Comparison of ENCODE assay signal across 17 cellular contexts in the genomic region with DNA sequence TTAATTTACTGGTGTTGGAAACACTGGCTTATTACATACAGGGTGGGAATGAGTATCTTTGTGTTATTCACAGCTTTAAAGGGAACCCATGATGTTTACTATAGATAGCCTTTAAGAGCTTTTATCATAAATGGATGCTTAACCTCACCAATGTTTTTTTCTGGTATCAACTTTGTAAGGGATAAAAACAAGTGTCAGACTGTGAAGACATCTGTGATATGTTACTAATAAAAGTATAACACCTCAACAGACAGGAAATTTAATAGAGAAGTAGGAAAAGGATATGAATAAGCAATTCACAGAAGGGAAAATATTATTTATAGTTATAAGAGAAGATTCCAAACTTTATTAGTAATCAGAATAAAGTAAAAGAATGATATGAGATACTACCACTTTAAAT. TPM values are rescaled to one million over a fixed set of nuclear protein-coding genes. Genes with fewer than 3 reads are reported as not detected.
DNase-seq lines count a peak whose midpoint lies in the region; ATAC-seq and TF ChIP-seq lines count a peak whose summit lies in the region.
"Had no signal": no experiment of that assay in that cellular context is flagged by ENCODE, and none has a peak within 500 bp of the region (broad histone marks: within the 10 kb centered on the region; RNA-seq: fewer than 3 reads in every experiment).

No MANE protein-coding gene starts in this region.

- H2AFZ ChIP-seq in OCI-LY7 (ENCODE audit: low read length) = no peak overlapping the region

- POLR2A ChIA-PET in OCI-LY7 (lab: Charles Lee) = no interaction called here

- TF ChIP-seq CTCF in OCI-LY7 (conservative IDR thresholded peaks at IDR 0.05; ENCODE audit: low read length) (no peak), suprapubic skin (IDR thresholded peaks at IDR 0.05) (no peak), GM13976 (IDR thresholded peaks at IDR 0.05; ENCODE audit: borderline replicate concordance, control extremely low read depth, extremely low read depth, insufficient read depth, missing control alignments) (no peak), GM13977 (IDR thresholded peaks at IDR 0.05; ENCODE audit: extremely low read depth, insufficient read depth, missing control alignments) (no peak)

- peaks cover 37% of the 10 kb centered on the region for H3K4me1 Mint-ChIP-seq in activated naive CD4-positive, alpha-beta T cell treated with anti-CD3 and anti-CD28 coated beads for 36 hours (ENCODE audit: low read depth)
- peaks cover 10% of the 10 kb centered on the region for H3K4me1 Mint-ChIP-seq in activated naive CD4-positive, alpha-beta T cell treated with anti-CD3 and anti-CD28 coated beads, Interleukin-2, amount 10 ng/mL, durations not matched to agents 7 days and 5 days
- H3K4me1 Mint-ChIP-seq in effector memory CD8-positive, alpha-beta T cell (ENCODE audit: low read depth in 2 of 2) = peaks cover 8 to 24% of the 10 kb centered on the region in 2 donors
- H3K4me1 Mint-ChIP-seq in stimulated activated memory B cell treated with anti-CD40 and anti-IgM and Interleukin-4, amounts not matched to agents 10 μg/mL and 1 μg/mL and 100 μg/mL, for 72 hours = peaks cover 19% of the 10 kb centered on the region

- H3K79me2 ChIP-seq in OCI-LY7 (ENCODE audit: insufficient read depth, low read depth, low read length) = peaks cover 4% of the 10 kb centered on the region; the same call in 1 of the 2 replicates

- intact Hi-C loops in activated naive CD4-positive, alpha-beta T cell treated with anti-CD3 and anti-CD28 coated beads for 36 hours (cut with micrococcal nuclease) = no loop called here
- intact Hi-C loops in OCI-LY7 (cut with micrococcal nuclease; ENCODE audit: unreplicated experiment) = no loop called here

- H3K9me2 ChIP-seq in OCI-LY7 (ENCODE audit: insufficient read depth, low read length) = no peaks in the 10 kb centered on the region

- H3K9me3 ChIP-seq in OCI-LY7 (ENCODE audit: low read length) (peaks cover 4% of the 10 kb centered on the region; the same call in 1 of the 2 replicates), suprapubic skin (no peaks in the 10 kb centered on the region)

- H3K9me3 Mint-ChIP-seq in activated naive CD4-positive, alpha-beta T cell treated with anti-CD3 and anti-CD28 coated beads for 36 hours = no peaks in the 10 kb centered on the region
- H3K9me3 Mint-ChIP-seq in activated naive CD4-positive, alpha-beta T cell treated with anti-CD3 and anti-CD28 coated beads, Interleukin-2, amount 10 ng/mL, durations not matched to agents 7 days and 5 days = no peaks in the 10 kb centered on the region
- H3K9me3 Mint-ChIP-seq in effector memory CD8-positive, alpha-beta T cell = no peaks in the 10 kb centered on the region
- H3K9me3 Mint-ChIP-seq in stimulated activated memory B cell treated with anti-CD40 and anti-IgM and Interleukin-4, amounts not matched to agents 10 μg/mL and 1 μg/mL and 100 μg/mL, for 72 hours = no peaks in the 10 kb centered on the region

- no peaks in the 10 kb centered on the region for H3K27me3 ChIP-seq in suprapubic skin

- no TSS peak for BruUV-seq in OCI-LY7 (replicated peaks; lab: Mats Ljungman, UMichigan)

- TF ChIP-seq POLR2A in suprapubic skin (IDR thresholded peaks at IDR 0.05) = no peak

- ATAC-seq in effector memory CD8-positive, alpha-beta T cell (replicated peaks) = no peak
- ATAC-seq in stimulated activated memory B cell treated with anti-CD40 and anti-IgM and Interleukin-4, amounts not matched to agents 10 μg/mL and 1 μg/mL and 100 μg/mL, for 72 hours = no peak
- ATAC-seq: HepG2, PC-3 had no signal

- H3K36me3 Mint-ChIP-seq in activated naive CD4-positive, alpha-beta T cell treated with anti-CD3 and anti-CD28 coated beads for 36 hours (ENCODE audit: low read depth) = peaks cover 35% of the 10 kb centered on the region
- H3K36me3 Mint-ChIP-seq in activated naive CD4-positive, alpha-beta T cell treated with anti-CD3 and anti-CD28 coated beads, Interleukin-2, amount 10 ng/mL, durations not matched to agents 7 days and 5 days = peaks cover 52% of the 10 kb centered on the region
- peaks cover 62% of the 10 kb centered on the region for H3K36me3 Mint-ChIP-seq in effector memory CD8-positive, alpha-beta T cell (ENCODE audit: insufficient read depth)
- peaks cover 63% of the 10 kb centered on the region for H3K36me3 Mint-ChIP-seq in stimulated activated memory B cell treated with anti-CD40 and anti-IgM and Interleukin-4, amounts not matched to agents 10 μg/mL and 1 μg/mL and 100 μg/mL, for 72 hours

- DNase-seq in activated naive CD4-positive, alpha-beta T cell treated with anti-CD3 and anti-CD28 coated beads for 36 hours = no peak
- no peak for DNase-seq in activated naive CD4-positive, alpha-beta T cell treated with anti-CD3 and anti-CD28 coated beads, Interleukin-2, amount 10 ng/mL, durations not matched to agents 7 days and 5 days
- DNase-seq in OCI-LY7 (ENCODE audit: low spot score) (peak; percentile 12), suprapubic skin (ENCODE audit: low spot score in 2 of 2) (no peak), GM13976 (ENCODE audit: low spot score) (no peak), GM13977 (ENCODE audit: low spot score) (no peak)
- no peak for DNase-seq in effector memory CD8-positive, alpha-beta T cell
- DNase-seq: ACHN; NCI-H1092; NCI-H2107; NCI-H226; NCI-H526 treated with DMSO at 0.1 percent for 48 hours; NK-92 treated with Interleukin-12 subunit alpha and Interleukin-12 subunit beta, amount 100 ng/mL, for 24 hours; PC-3 had no signal

- no peak for TF ChIP-seq EP300 in suprapubic skin (IDR thresholded peaks at IDR 0.05)

- CTCF ChIA-PET in activated naive CD4-positive, alpha-beta T cell treated with anti-CD3 and anti-CD28 coated beads for 36 hours (lab: Charles Lee) = interaction anchor here (1.2 kb wide), 1 partner anchor 37 kb away, joined by 4 read pairs; no protein-coding TSS in a partner anchor
- CTCF ChIA-PET in activated naive CD4-positive, alpha-beta T cell treated with anti-CD3 and anti-CD28 coated beads, Interleukin-2, amount 10 ng/mL, durations not matched to agents 7 days and 5 days (lab: Charles Lee) = no interaction called here
- CTCF ChIA-PET in OCI-LY7 (lab: Charles Lee; ENCODE audit: unreplicated experiment) = no interaction called here

- no peak overlapping the region for H3K4me3 ChIP-seq in OCI-LY7 (ENCODE audit: low read depth, low read length, poor library complexity, severe bottlenecking)
- no peak overlapping the region for H3K4me3 ChIP-seq in suprapubic skin

- H3K27me3 Mint-ChIP-seq in activated naive CD4-positive, alpha-beta T cell treated with anti-CD3 and anti-CD28 coated beads for 36 hours (ENCODE audit: low read depth) = no peaks in the 10 kb centered on the region
- H3K27me3 Mint-ChIP-seq in activated naive CD4-positive, alpha-beta T cell treated with anti-CD3 and anti-CD28 coated beads, Interleukin-2, amount 10 ng/mL, durations not matched to agents 7 days and 5 days = no peaks in the 10 kb centered on the region
- H3K27me3 Mint-ChIP-seq in effector memory CD8-positive, alpha-beta T cell = no peaks in the 10 kb centered on the region
- H3K27me3 Mint-ChIP-seq in stimulated activated memory B cell treated with anti-CD40 and anti-IgM and Interleukin-4, amounts not matched to agents 10 μg/mL and 1 μg/mL and 100 μg/mL, for 72 hours = no peaks in the 10 kb centered on the region

- no peak overlapping the region for H3K4me3 Mint-ChIP-seq in activated naive CD4-positive, alpha-beta T cell treated with anti-CD3 and anti-CD28 coated beads for 36 hours
- no peak overlapping the region for H3K4me3 Mint-ChIP-seq in activated naive CD4-positive, alpha-beta T cell treated with anti-CD3 and anti-CD28 coated beads, Interleukin-2, amount 10 ng/mL, durations not matched to agents 7 days and 5 days
- H3K4me3 Mint-ChIP-seq in effector memory CD8-positive, alpha-beta T cell = no peak overlapping the region
- H3K4me3 Mint-ChIP-seq in stimulated activated memory B cell treated with anti-CD40 and anti-IgM and Interleukin-4, amounts not matched to agents 10 μg/mL and 1 μg/mL and 100 μg/mL, for 72 hours = no peak overlapping the region

- peak overlapping the region; percentile 45 for H3K4me2 ChIP-seq in OCI-LY7 (ENCODE audit: low read length)
- H3K4me2 ChIP-seq: KMS-11 had no signal

- H4K20me1 ChIP-seq in OCI-LY7 (ENCODE audit: insufficient read depth, low read length) = no peaks in the 10 kb centered on the region

- peak overlapping the region; percentile 43 for H3K27ac ChIP-seq in OCI-LY7 (ENCODE audit: low read depth, low read length, poor library complexity, severe bottlenecking)
- no peak overlapping the region for H3K27ac ChIP-seq in suprapubic skin
- H3K27ac ChIP-seq: KMS-11 had no signal

- peaks cover 96% of the 10 kb centered on the region for H3K36me3 ChIP-seq in OCI-LY7 (ENCODE audit: insufficient read depth, low read length)
- peaks cover 66% of the 10 kb centered on the region for H3K36me3 ChIP-seq in suprapubic skin

- in situ Hi-C loops in GM13976 (cut with MboI; ENCODE audit: low sequenced_read_pairs, unreplicated experiment) (no loop called here), GM13977 (cut with MboI; ENCODE audit: low pct_unique_long_range_greater_than_20kb, low sequenced_read_pairs, unreplicated experiment) (no loop called here)

- H3K4me1 ChIP-seq in OCI-LY7 (ENCODE audit: insufficient read depth, low read length, poor library complexity, severe bottlenecking) (peaks cover 56% of the 10 kb centered on the region), suprapubic skin (no peaks in the 10 kb centered on the region)

- peak overlapping the region; percentile 50 for H3K27ac Mint-ChIP-seq in activated naive CD4-positive, alpha-beta T cell treated with anti-CD3 and anti-CD28 coated beads for 36 hours
- no peak overlapping the region for H3K27ac Mint-ChIP-seq in activated naive CD4-positive, alpha-beta T cell treated with anti-CD3 and anti-CD28 coated beads, Interleukin-2, amount 10 ng/mL, durations not matched to agents 7 days and 5 days
- peak overlapping the region; percentile 55 to 75 for H3K27ac Mint-ChIP-seq in effector memory CD8-positive, alpha-beta T cell
- peak overlapping the region; percentile 48 for H3K27ac Mint-ChIP-seq in stimulated activated memory B cell treated with anti-CD40 and anti-IgM and Interleukin-4, amounts not matched to agents 10 μg/mL and 1 μg/mL and 100 μg/mL, for 72 hours

RNA-seq across cellular contexts. Expression of a gene that starts 46.3 kb away (rescaled TPM):
- total RNA-seq in activated naive CD4-positive, alpha-beta T cell treated with anti-CD3 and anti-CD28 coated beads for 36 hours = 10 to 100 TPM; 54.9 to 55.0 TPM
- 69.8 and 83.2 TPM in 2 replicates for total RNA-seq in OCI-LY7 (2014; rRNA removed; shearing (Covaris generic))
- total RNA-seq in OCI-LY7 (2022) = 66.7 and 86.3 TPM in 2 replicates
- total RNA-seq in suprapubic skin = 100 to 1,000 TPM in 2 of 4 donors, 10 to 100 TPM in 2; 84.1 to 131 (median 108) TPM

RNA-seq across cellular contexts. Expression of a gene that starts 54.8 kb away (rescaled TPM):
- total RNA-seq in activated naive CD4-positive, alpha-beta T cell treated with anti-CD3 and anti-CD28 coated beads for 36 hours = 10 to 100 TPM; 22.2 to 22.3 TPM
- 19.2 and 22.6 TPM in 2 replicates for total RNA-seq in OCI-LY7 (2014; rRNA removed; shearing (Covaris generic))
- total RNA-seq in OCI-LY7 (2022) (26.9 and 35.8 TPM in 2 replicates), suprapubic skin (10 to 100 TPM; 14.0 to 30.6 (median 14.6) TPM)

RNA-seq across cellular contexts. Expression of a gene that starts 55.2 kb away (rescaled TPM):
- total RNA-seq in activated naive CD4-positive, alpha-beta T cell treated with anti-CD3 and anti-CD28 coated beads for 36 hours = 10 to 100 TPM; 29.5 to 30.6 TPM
- total RNA-seq in OCI-LY7 (2014; rRNA removed; shearing (Covaris generic)) = 125 and 147 TPM in 2 replicates
- total RNA-seq in OCI-LY7 (2022) = 159 and 187 TPM in 2 replicates
- total RNA-seq in suprapubic skin = 10 to 100 TPM; 17.5 to 76.4 (median 34.2) TPM
